Comparison of ENCODE assay signal across 1 cellular context in the genomic region with DNA sequence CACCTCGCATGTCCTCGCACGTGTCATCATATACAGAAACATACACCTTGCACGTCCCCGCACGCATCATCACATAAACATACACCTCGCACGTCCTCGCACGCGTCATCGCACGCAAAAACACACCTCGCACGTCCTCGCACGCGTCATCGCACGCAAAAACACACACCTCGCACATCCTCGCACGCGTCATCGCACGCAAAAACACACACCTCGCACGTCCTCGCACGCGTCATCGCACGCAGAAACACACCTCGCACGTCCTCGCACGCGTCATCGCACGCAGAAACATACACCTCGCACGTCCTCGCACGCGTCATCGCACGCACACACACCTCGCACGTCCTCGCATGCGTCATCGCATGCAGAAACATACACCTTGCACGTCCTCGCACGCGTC.
TF ChIP-seq lines count a peak whose summit lies in the region.

No MANE protein-coding gene starts in this region.

TF ChIP-seq in GM12878, 131 proteins besides CTCF, POLR2A, EP300 and RAD21 (continued from another document):
- TF ChIP-seq, protein P1, sequence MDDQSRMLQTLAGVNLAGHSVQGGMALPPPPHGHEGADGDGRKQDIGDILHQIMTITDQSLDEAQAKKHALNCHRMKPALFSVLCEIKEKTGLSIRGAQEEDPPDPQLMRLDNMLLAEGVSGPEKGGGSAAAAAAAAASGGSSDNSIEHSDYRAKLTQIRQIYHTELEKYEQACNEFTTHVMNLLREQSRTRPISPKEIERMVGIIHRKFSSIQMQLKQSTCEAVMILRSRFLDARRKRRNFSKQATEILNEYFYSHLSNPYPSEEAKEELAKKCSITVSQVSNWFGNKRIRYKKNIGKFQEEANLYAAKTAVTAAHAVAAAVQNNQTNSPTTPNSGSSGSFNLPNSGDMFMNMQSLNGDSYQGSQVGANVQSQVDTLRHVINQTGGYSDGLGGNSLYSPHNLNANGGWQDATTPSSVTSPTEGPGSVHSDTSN (IDR thresholded peaks at IDR 0.05; ENCODE audit: insufficient replicate concordance, low read depth, low read length): peak; percentile 62
- TF ChIP-seq JUND (IDR thresholded peaks at IDR 0.05; ENCODE audit: low read depth, low read length) (no peak), NFXL1 (IDR thresholded peaks at IDR 0.05; ENCODE audit: borderline replicate concordance) (no peak), FOS (IDR thresholded peaks at IDR 0.05; ENCODE audit: borderline replicate concordance, extremely low read depth, insufficient read length) (no peak), POLR2AphosphoS2 (IDR thresholded peaks at IDR 0.05; ENCODE audit: low read depth, low read length) (no peak), TCF3 (IDR thresholded peaks at IDR 0.05; ENCODE audit: borderline replicate concordance, insufficient read depth, low read depth, low read length) (0 out of 2 replicates have a peak, but pooled peaks have one; percentile 58)
- TF ChIP-seq, protein P2, sequence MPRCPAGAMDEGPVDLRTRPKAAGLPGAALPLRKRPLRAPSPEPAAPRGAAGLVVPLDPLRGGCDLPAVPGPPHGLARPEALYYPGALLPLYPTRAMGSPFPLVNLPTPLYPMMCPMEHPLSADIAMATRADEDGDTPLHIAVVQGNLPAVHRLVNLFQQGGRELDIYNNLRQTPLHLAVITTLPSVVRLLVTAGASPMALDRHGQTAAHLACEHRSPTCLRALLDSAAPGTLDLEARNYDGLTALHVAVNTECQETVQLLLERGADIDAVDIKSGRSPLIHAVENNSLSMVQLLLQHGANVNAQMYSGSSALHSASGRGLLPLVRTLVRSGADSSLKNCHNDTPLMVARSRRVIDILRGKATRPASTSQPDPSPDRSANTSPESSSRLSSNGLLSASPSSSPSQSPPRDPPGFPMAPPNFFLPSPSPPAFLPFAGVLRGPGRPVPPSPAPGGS (IDR thresholded peaks at IDR 0.05; ENCODE audit: borderline replicate concordance, insufficient read depth, low read depth, low read length, poor library complexity, severe bottlenecking): peak; percentile 32
